15 cellular contexts compared by ENCODE assay signal in the genomic region with DNA sequence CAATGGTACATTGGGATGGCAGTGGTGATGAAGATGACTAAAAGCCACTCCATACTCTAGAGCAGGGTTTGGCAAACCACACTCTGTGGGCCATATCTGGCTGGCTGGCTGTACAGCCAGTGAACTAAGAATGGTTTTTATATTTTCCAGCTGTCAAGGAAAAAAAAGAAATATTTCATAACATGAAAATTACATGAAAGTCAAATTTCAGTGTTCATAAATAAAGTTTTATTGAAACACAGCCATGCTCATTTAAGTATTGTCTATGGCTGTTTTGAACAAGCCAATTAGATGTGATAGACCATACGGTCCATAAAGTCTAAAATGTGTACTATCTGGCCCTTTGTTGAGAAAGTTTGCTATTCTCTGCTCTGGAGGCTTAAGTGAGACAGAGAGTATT. TPM values are rescaled to one million over a fixed set of nuclear protein-coding genes. Genes with fewer than 3 reads are reported as not detected.
DNase-seq lines count a peak whose midpoint lies in the region; ATAC-seq, FAIRE-seq and TF ChIP-seq lines count a peak whose summit lies in the region.
"Had no signal": no experiment of that assay in that cellular context is flagged by ENCODE, and none has a peak within 500 bp of the region (broad histone marks: within the 10 kb centered on the region; RNA-seq: fewer than 3 reads in every experiment).

No MANE protein-coding gene starts in this region.

- peak overlapping the region; percentile 75 for H3K4me3 ChIP-seq in epithelial cell of proximal tubule (ENCODE audit: low read depth, low read length)
- peak overlapping the region in 3 of 5 donors; percentile 79 to 84 (median 82) for H3K4me3 ChIP-seq in subcutaneous abdominal adipose tissue (ENCODE audit: low read depth in 1 of 5, low read length in 5 of 5)

- DNase-seq in NCI-H2227 (lab: John Stamatoyannopoulos, UW; ENCODE audit: unreplicated experiment) = peak; percentile 17
- DNase-seq in NCI-H2227 treated with DMSO at 0.1 percent for 48 hours (lab: John Stamatoyannopoulos, UW) = no peak
- peak; percentile 17 for DNase-seq in NCI-H69 (lab: John Stamatoyannopoulos, UW)
- no peak for DNase-seq in epithelial cell of proximal tubule (ENCODE audit: low read depth)
- DNase-seq in GM12891 (ENCODE audit: insufficient read length, low spot score) = no peak
- DNase-seq in SHP77 treated with DMSO at 0.1 percent for 48 hours (lab: John Stamatoyannopoulos, UW) = no peak
- DNase-seq: activated naive CD8-positive, alpha-beta T cell treated with anti-CD3 and anti-CD28 coated beads, Interleukin-2, amount 10 ng/mL, durations not matched to agents 7 days and 5 days; cerebellar nuclear complex; stimulated activated CD4-positive, alpha-beta T cell treated with anti-CD3 and anti-CD28 coated beads, Interleukin-2, amount 100 ng/mL, for 24 hours; T-helper 2 cell; transverse colon had no signal

- peaks cover 0 to 19% (median 4%) of the 10 kb centered on the region in 5 donors for H3K36me3 ChIP-seq in subcutaneous abdominal adipose tissue (ENCODE audit: control insufficient read depth in 5 of 5, insufficient read depth in 5 of 5, low read length in 5 of 5)

- no peaks in the 10 kb centered on the region for H3K9me3 ChIP-seq in subcutaneous abdominal adipose tissue (ENCODE audit: control insufficient read depth in 5 of 5, low read length in 5 of 5)
- H3K9me3 ChIP-seq: transverse colon had no signal

- no peak overlapping the region for H3K27ac ChIP-seq in subcutaneous abdominal adipose tissue (ENCODE audit: low read depth, low read length)
- H3K27ac ChIP-seq: epithelial cell of prostate had no signal

- H3K27me3 ChIP-seq in subcutaneous abdominal adipose tissue (ENCODE audit: control insufficient read depth in 5 of 5, insufficient read depth in 4 of 5, low read length in 5 of 5) = no peaks in the 10 kb centered on the region
- H3K27me3 ChIP-seq: transverse colon had no signal

- FAIRE-seq in GM12891 (lab: Jason Lieb, UNC) = no peak

- no peak for TF ChIP-seq POLR2A in GM12891 (IDR thresholded peaks at IDR 0.05; ENCODE audit: low read depth, low read length)

- H3K4me1 ChIP-seq in subcutaneous abdominal adipose tissue (ENCODE audit: control insufficient read depth in 5 of 5, insufficient read depth in 5 of 5, low read length in 5 of 5) = peaks cover 7 to 29% (median 26%) of the 10 kb centered on the region in 5 donors

- TF ChIP-seq CTCF in epithelial cell of proximal tubule (conservative IDR thresholded peaks at IDR 0.05; ENCODE audit: low read depth, low read length) = no peak

- H3K9ac ChIP-seq in subcutaneous abdominal adipose tissue (ENCODE audit: low read length in 5 of 5) = peak overlapping the region in 2 of 5 donors; percentile 28 to 90

- ATAC-seq in GM19324 (IDR thresholded peaks at IDR 0.05; ENCODE audit: low FRiP score, unreplicated experiment) = no peak
- ATAC-seq: left lobe of liver had no signal

TF ChIP-seq in GM12891, 5 proteins besides CTCF, POLR2A, EP300 and RAD21:
- TF ChIP-seq POLR2AphosphoS5 (IDR thresholded peaks at IDR 0.05; ENCODE audit: low read depth, low read length) (no peak), PAX5 (IDR thresholded peaks at IDR 0.05; ENCODE audit: insufficient read depth, low read length, severe bottlenecking) (no peak), SPI1 (IDR thresholded peaks at IDR 0.05; ENCODE audit: low read depth, low read length) (no peak), TAF1 (IDR thresholded peaks at IDR 0.05; ENCODE audit: low read depth, low read length) (no peak), POU2F2 (IDR thresholded peaks at IDR 0.05; ENCODE audit: low read depth, low read length) (no peak)
TF ChIP-seq in GM12891: peak in this region for 0.

RNA-seq across cellular contexts. Expression of a gene that starts 1.5 kb away (rescaled TPM):
- total RNA-seq in epithelial cell of proximal tubule = 8.3 and 9.1 TPM in 2 replicates
- 5.0 TPM for polyA plus RNA-seq in GM12891 (2012; ENCODE audit: low read depth, missing spikeins)

Comparison
In these comparisons a context has a peak if more than half of its experiments do, and no peak if none do; other contexts are left out.
1. DNase-seq: peak in NCI-H2227 (single experiment) and NCI-H69 (single experiment); none in NCI-H2227 treated with DMSO at 0.1 percent for 48 hours (single experiment), epithelial cell of proximal tubule (single experiment), GM12891 (single experiment) and SHP77 treated with DMSO at 0.1 percent for 48 hours (single experiment).